1 cellular context compared by ENCODE assay signal in genomic region chr12:108855284-108856169, GRCh38.
TF ChIP-seq lines count a peak whose summit lies in the region.

No MANE protein-coding gene starts in this region.

TF ChIP-seq in K562, 482 proteins besides CTCF, POLR2A, EP300 and RAD21 (continued from another document and continues in another):
- TF ChIP-seq PATZ1 (CRISPR knock-in tag; IDR thresholded peaks at IDR 0.05; ENCODE audit: borderline replicate concordance): no peak
- no peak for TF ChIP-seq IFI16 (CRISPR knock-in tag; IDR thresholded peaks at IDR 0.05)
- peak; percentile 67; the same call in 1 of the 2 replicates for TF ChIP-seq ZNF395 (CRISPR knock-in tag; IDR thresholded peaks at IDR 0.05)
- TF ChIP-seq ZNF449 (CRISPR knock-in tag; IDR thresholded peaks at IDR 0.05): no peak
- TF ChIP-seq MTA1 (IDR thresholded peaks at IDR 0.05; ENCODE audit: borderline replicate concordance): no peak; the same call in none of the 2 replicates
- TF ChIP-seq NR0B1 (IDR thresholded peaks at IDR 0.05; ENCODE audit: partially characterized antibody): no peak
- TF ChIP-seq NCOA4 (IDR thresholded peaks at IDR 0.05; ENCODE audit: partially characterized antibody): no peak
- TF ChIP-seq ZNF175 (CRISPR knock-in tag; IDR thresholded peaks at IDR 0.05; ENCODE audit: low read depth): no peak
- no peak; the same call in 1 of the 2 replicates for TF ChIP-seq ZSCAN32 (CRISPR knock-in tag; IDR thresholded peaks at IDR 0.05)
- no peak for TF ChIP-seq WHSC1 (IDR thresholded peaks at IDR 0.05; ENCODE audit: low read length)
- no peak for TF ChIP-seq SNRNP70 (optimal IDR thresholded peaks at IDR 0.05; ENCODE audit: low read depth, low read length)
- TF ChIP-seq CGGBP1 (CRISPR knock-in tag; IDR thresholded peaks at IDR 0.05): no peak
- no peak for TF ChIP-seq KDM4B (IDR thresholded peaks at IDR 0.05; ENCODE audit: borderline replicate concordance in 2 of 2, low read depth in 1 of 2)
- TF ChIP-seq RFX5 (IDR thresholded peaks at IDR 0.05; ENCODE audit: low read depth, low read length): no peak
- TF ChIP-seq POU5F1 (IDR thresholded peaks at IDR 0.05; ENCODE audit: borderline replicate concordance, low read depth, low read length, partially characterized antibody): no peak
- TF ChIP-seq RBM22 (IDR thresholded peaks at IDR 0.05; ENCODE audit: low read depth, low read length, poor library complexity, severe bottlenecking): no peak
- TF ChIP-seq FOXA3 (CRISPR knock-in tag; conservative IDR thresholded peaks at IDR 0.05 in 1 of 2, IDR thresholded peaks at IDR 0.05 in 1 of 2): peak; percentile 9 to 51; a peak in 2 of 4 replicates
- no peak for TF ChIP-seq ZBTB12 (CRISPR knock-in tag; IDR thresholded peaks at IDR 0.05)
- no peak for TF ChIP-seq ZKSCAN3 (CRISPR knock-in tag; IDR thresholded peaks at IDR 0.05)
- peak; percentile 80; the same call in 1 of the 2 replicates for TF ChIP-seq HMBOX1 (IDR thresholded peaks at IDR 0.05)
- TF ChIP-seq PKNOX1 (IDR thresholded peaks at IDR 0.05): peak; percentile 90
- TF ChIP-seq CREB1 (IDR thresholded peaks at IDR 0.05): peak; percentile 56
- no peak for TF ChIP-seq CREB1 (CRISPR knock-in tag; IDR thresholded peaks at IDR 0.05)
- TF ChIP-seq ZFX (CRISPR knock-in tag; IDR thresholded peaks at IDR 0.05): no peak
- no peak; the same call in 1 of the 2 replicates for TF ChIP-seq NR2C2 (CRISPR knock-in tag; IDR thresholded peaks at IDR 0.05)
- TF ChIP-seq NR2C2 (tag; IDR thresholded peaks at IDR 0.05): no peak
- no peak for TF ChIP-seq NKRF (IDR thresholded peaks at IDR 0.05; ENCODE audit: borderline replicate concordance)
- TF ChIP-seq MEF2A (IDR thresholded peaks at IDR 0.05; ENCODE audit: control insufficient read depth, low read depth, low read length): 0 out of 2 replicates have a peak, but pooled peaks have one; percentile 28
- no peak for TF ChIP-seq ZNF696 (CRISPR knock-in tag; conservative IDR thresholded peaks at IDR 0.05)
- TF ChIP-seq RFX7 (CRISPR knock-in tag; IDR thresholded peaks at IDR 0.05): no peak
- TF ChIP-seq TAF7 (tag; IDR thresholded peaks at IDR 0.05): no peak
- no peak for TF ChIP-seq BRF2 (IDR thresholded peaks at IDR 0.05; ENCODE audit: borderline replicate concordance, insufficient read depth, insufficient read length)
- no peak for TF ChIP-seq TCF7L2 (IDR thresholded peaks at IDR 0.05; ENCODE audit: low read depth, low read length)
- no peak for TF ChIP-seq GTF2F1 (IDR thresholded peaks at IDR 0.05; ENCODE audit: low read depth, low read length)
- TF ChIP-seq ZNF655 (CRISPR knock-in tag; IDR thresholded peaks at IDR 0.05): no peak
- TF ChIP-seq ZNF280A (IDR thresholded peaks at IDR 0.05; ENCODE audit: low read depth, partially characterized antibody): no peak
- no peak for TF ChIP-seq ZBTB1 (CRISPR knock-in tag; IDR thresholded peaks at IDR 0.05; ENCODE audit: borderline replicate concordance, low read depth)
- no peak for TF ChIP-seq ZNF184 (CRISPR knock-in tag; IDR thresholded peaks at IDR 0.05)
- no peak for TF ChIP-seq ZNF436 (CRISPR knock-in tag; IDR thresholded peaks at IDR 0.05)
- TF ChIP-seq FUS (optimal IDR thresholded peaks at IDR 0.05; ENCODE audit: low read depth, low read length): no peak
- TF ChIP-seq HDAC3 (IDR thresholded peaks at IDR 0.05; ENCODE audit: borderline replicate concordance, partially characterized antibody): peak; percentile 98
- TF ChIP-seq RBBP5 (IDR thresholded peaks at IDR 0.05; ENCODE audit: borderline replicate concordance, insufficient read depth, low read length, poor library complexity, severe bottlenecking): peak; percentile 35
- no peak for TF ChIP-seq PHF20 (IDR thresholded peaks at IDR 0.05; ENCODE audit: partially characterized antibody)
- no peak for TF ChIP-seq ZNF143 (CRISPR knock-in tag; IDR thresholded peaks at IDR 0.05)
- TF ChIP-seq CEBPB (tag; IDR thresholded peaks at IDR 0.05): peak; percentile 88
- no peak; the same call in 1 of the 2 replicates for TF ChIP-seq NCOA6 (IDR thresholded peaks at IDR 0.05)
- no peak for TF ChIP-seq SRSF7 (optimal IDR thresholded peaks at IDR 0.05; ENCODE audit: low read depth, low read length)
- no peak for TF ChIP-seq ZNF3 (CRISPR knock-in tag; IDR thresholded peaks at IDR 0.05)
